ENCODE assay signal across 12 cellular contexts in the genomic region with DNA sequence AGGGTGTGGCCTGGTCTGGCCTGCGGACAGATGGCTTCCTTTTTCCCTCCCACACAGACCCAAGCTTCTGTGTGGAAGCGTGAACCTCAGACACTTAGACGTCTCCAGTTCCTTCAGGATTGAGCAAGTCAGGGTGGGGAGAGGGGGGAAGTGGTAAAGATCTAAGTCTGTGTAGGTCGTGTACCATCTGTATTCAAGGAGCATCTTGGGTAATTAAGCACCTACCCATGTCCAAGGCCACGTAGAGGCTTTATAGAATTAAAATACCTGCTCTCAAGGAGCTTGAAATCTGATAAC. TPM values are rescaled to one million over a fixed set of nuclear protein-coding genes. Genes with fewer than 3 reads are reported as not detected.
DNase-seq lines count a peak whose midpoint lies in the region; ATAC-seq, FAIRE-seq and TF ChIP-seq lines count a peak whose summit lies in the region.
"Had no signal": no experiment of that assay in that cellular context is flagged by ENCODE, and none has a peak within 500 bp of the region (broad histone marks: within the 10 kb centered on the region; RNA-seq: fewer than 3 reads in every experiment).

No MANE protein-coding gene starts in this region.

- H2AFZ ChIP-seq in K562 (ENCODE audit: low read depth, low read length) = peak overlapping the region; percentile 61

- H3K4me1 ChIP-seq in K562 (replicated peaks in 1 of 2; ENCODE audit: control insufficient read depth in 2 of 2, insufficient read depth in 2 of 2, low read length in 2 of 2) (peaks cover 9 to 17% of the 10 kb centered on the region in 2 experiments; a peak in 3 of 5 replicates), testis (peaks cover 32% of the 10 kb centered on the region), A673 (ENCODE audit: insufficient read depth, low read length, poor library complexity, severe bottlenecking) (no peaks in the 10 kb centered on the region)

- TF ChIP-seq POLR2A in K562 (conservative IDR thresholded peaks at IDR 0.05) (no peak), testis (IDR thresholded peaks at IDR 0.05) (no peak)

- intact Hi-C loops in K562 (cut with micrococcal nuclease) = no loop called here
- intact Hi-C loops in testis (cut with DNase I; ENCODE audit: low total_unique reads) = no loop called here
- intact Hi-C loops in A673 (cut with micrococcal nuclease; ENCODE audit: unreplicated experiment) = no loop called here

- DNase-seq in NCI-H524 treated with DMSO at 0.1 percent for 48 hours (lab: John Stamatoyannopoulos, UW) = peak; percentile 82
- DNase-seq in K562 (ENCODE audit: extremely low read depth in 1 of 4, low spot score in 3 of 4) = peak; percentile 66 to 80 (median 72)
- peak; percentile 47 for DNase-seq in left kidney (ENCODE audit: low read depth, low spot score)
- peak; percentile 56 for DNase-seq in testis
- DNase-seq in A673 (ENCODE audit: low spot score) = no peak
- no peak for DNase-seq in HEK293T (ENCODE audit: extremely low spot score)
- DNase-seq: DND-41, NCI-H774, T-helper 17 cell had no signal

- H4K20me1 ChIP-seq in K562 (replicated peaks; ENCODE audit: control insufficient read depth, insufficient read depth, low read length) = no peaks in the 10 kb centered on the region; the same call in 1 of the 2 replicates

- peaks cover 4% of the 10 kb centered on the region for H3K9me1 ChIP-seq in K562 (ENCODE audit: control insufficient read depth, insufficient read depth, low read length)

- peaks cover 7% of the 10 kb centered on the region; the same call in 1 of the 3 replicates for H3K36me3 ChIP-seq in K562 (ENCODE audit: control insufficient read depth, insufficient read depth, low read length)
- H3K36me3 ChIP-seq in testis (ENCODE audit: low read depth, missing control alignments) = no peaks in the 10 kb centered on the region
- peaks cover 21% of the 10 kb centered on the region for H3K36me3 ChIP-seq in A673 (ENCODE audit: insufficient read depth, low read length, poor library complexity, severe bottlenecking)

- H3K4me2 ChIP-seq in K562 (ENCODE audit: insufficient read depth, low read length) = no peak overlapping the region

- TF ChIP-seq RAD21 in K562 (CRISPR knock-in tag; conservative IDR thresholded peaks at IDR 0.05 in 1 of 2, IDR thresholded peaks at IDR 0.05 in 1 of 2) = no peak

- H3K27ac ChIP-seq in K562 (ENCODE audit: extremely low read depth, low read depth, low read length) (peak overlapping the region; percentile 37; the same call in 2 of the 3 replicates), testis (peak overlapping the region in 1 of 2 donors; percentile 52), A673 (ENCODE audit: low read depth, low read length, poor library complexity, severe bottlenecking) (no peak overlapping the region)

- CTCF ChIA-PET in K562 (lab: Yijun Ruan, JAX; ENCODE audit: low intra/inter-chr PET ratio) (interaction anchor here (1.1 kb wide), 1 partner anchor 89 kb away, joined by 6 read pairs; no protein-coding TSS in a partner anchor), A673 (lab: Charles Lee) (interaction anchor here (0.7 kb wide), 1 partner anchor 214 kb away, joined by 3 read pairs; no protein-coding TSS in a partner anchor), HEK293T (lab: Yijun Ruan, JAX) (interaction anchor here (0.7 kb wide), 1 partner anchor 15 kb away, joined by 3 read pairs; no protein-coding TSS in a partner anchor)

- no TSS peak for BruUV-seq in K562 (replicated peaks; lab: Mats Ljungman, UMichigan)
- BruUV-seq in A673 (replicated peaks; lab: Mats Ljungman, UMichigan) = no TSS peak

- H3K9me3 ChIP-seq in K562 (replicated peaks; ENCODE audit: control insufficient read depth, insufficient read depth, low read depth, low read length) = no peaks in the 10 kb centered on the region
- no peaks in the 10 kb centered on the region for H3K9me3 ChIP-seq in testis
- no peaks in the 10 kb centered on the region for H3K9me3 ChIP-seq in A673 (ENCODE audit: low read depth, low read length, poor library complexity, severe bottlenecking)

- in situ Hi-C loops in K562 (cut with MboI) = no loop called here

- H3K9ac ChIP-seq in K562 (ENCODE audit: insufficient read depth in 1 of 2, low read depth in 2 of 2, low read length in 2 of 2) = peak overlapping the region in 1 of 2 experiments; percentile 23; a peak in 1 of 4 replicates

- no peak for TF ChIP-seq CTCF in K562 (IDR thresholded peaks at IDR 0.05 in 2 of 3, conservative IDR thresholded peaks at IDR 0.05 in 1 of 3; ENCODE audit: insufficient read depth in 2 of 3, low read depth in 1 of 3, low read length in 3 of 3)
- no peak for TF ChIP-seq CTCF in testis (IDR thresholded peaks at IDR 0.05)
- no peak for TF ChIP-seq CTCF in A673 (conservative IDR thresholded peaks at IDR 0.05; ENCODE audit: low read depth, low read length)

- H3K27me3 ChIP-seq in K562 (ENCODE audit: control insufficient read depth in 2 of 2, insufficient read depth in 2 of 2, low read length in 2 of 2) (no peaks in the 10 kb centered on the region), testis (no peaks in the 10 kb centered on the region), A673 (replicated peaks; ENCODE audit: insufficient read depth, low read depth, low read length, poor library complexity) (no peaks in the 10 kb centered on the region)

- TF ChIP-seq EP300 in K562 (IDR thresholded peaks at IDR 0.05; ENCODE audit: low read length) = no peak

- FAIRE-seq in K562 (lab: Jason Lieb, UNC) = peak; percentile 94

- POLR2A ChIA-PET in K562 (lab: Yijun Ruan, JAX) (interaction anchor here (0.9 kb wide), 2 partner anchors 14 to 26 kb away, joined by 3 to 4 read pairs; no protein-coding TSS in a partner anchor), A673 (lab: Charles Lee; ENCODE audit: low non-redundant PET) (no interaction called here), HEK293T (lab: Yijun Ruan, JAX) (no interaction called here)

- WGBS in K562 (ENCODE audit: insufficient coverage, low coverage, missing lambda C conversion rate) = 0% methylated on average over 5 of the region's 5 CpGs
- 35 to 37% methylated on average over 5 of the region's 5 CpGs for WGBS in testis, 2 donors

- ATAC-seq in K562 (peak; percentile 83), GM21381 (IDR thresholded peaks at IDR 0.05; ENCODE audit: unreplicated experiment) (no peak), HG03097 (IDR thresholded peaks at IDR 0.05; ENCODE audit: low FRiP score, unreplicated experiment) (no peak)
- ATAC-seq: T-helper 17 cell had no signal

- H3K4me3 ChIP-seq in K562 = no peak overlapping the region
- no peak overlapping the region for H3K4me3 ChIP-seq in testis
- no peak overlapping the region for H3K4me3 ChIP-seq in A673 (ENCODE audit: low read depth, low read length, poor library complexity, severe bottlenecking)
- H3K4me3 ChIP-seq: skin epidermis had no signal

- no peaks in the 10 kb centered on the region for H3K79me2 ChIP-seq in K562 (ENCODE audit: control insufficient read depth, insufficient read depth, low read length)

RNA-seq across cellular contexts. Expression of gene AVIL, which starts 1.7 kb away (rescaled TPM):
- total RNA-seq in K562 (2011; cell fraction: chromatin; rRNA removed; ENCODE audit: low replicate concordance) = 1.2 and 1.3 TPM in 2 replicates
- total RNA-seq in K562 (2011; cell fraction: nucleolus; rRNA removed) = 0.39 and 0.83 TPM in 2 replicates
- total RNA-seq in K562 (2011; cell fraction: nucleoplasm; rRNA removed) = 1.1 and 1.5 TPM in 2 replicates
- 0.05 and 0.24 TPM in 2 replicates for total RNA-seq in K562 (2014; rRNA removed)
- 0.16 and 0.22 TPM in 2 replicates for total RNA-seq in K562 (2014; rRNA removed; fragmentation: Illumina TruSeq; extraction: Trizol)
- 0.25 and 0.34 TPM in 2 replicates for total RNA-seq in K562 (2015; rRNA removed; fragmentation: Illumina TruSeq; extraction: Trizol)
- 0.27 and 0.33 TPM in 2 replicates for total RNA-seq in K562 (2021)
- 0.17 and 0.24 TPM in 2 replicates for polyA plus RNA-seq in K562 (2011; rRNA removed)
- 0.10 and 0.18 TPM in 2 replicates for polyA plus RNA-seq in K562 (2011; cell fraction: cytosol; rRNA removed)
- polyA plus RNA-seq in K562 (2011; cell fraction: nucleus; rRNA removed) = 0.55 and 0.97 TPM in 2 replicates
- polyA plus RNA-seq in K562 (2012) = 0.73 and 2.2 TPM in 2 replicates
- polyA plus RNA-seq in K562 (2014; fragmentation: Illumina TruSeq; extraction: Trizol) = 0.39 TPM in 2 replicates
- polyA plus RNA-seq in K562 (2014; fragmentation: Nextera tagmentation; extraction: Ambion mirVana) = under 1 TPM; 0.24 to 0.36 TPM
- 1.5 TPM in 1 of 2 replicates, not detected in the other for polyA plus RNA-seq in K562 (2014; rRNA removed)
- polyA minus RNA-seq in K562 (2011; rRNA and poly(A)+ RNA removed) = 0.18 and 0.27 TPM in 2 replicates
- polyA minus RNA-seq in K562 (2011; cell fraction: cytosol; rRNA and poly(A)+ RNA removed) = not detected in 2 replicates
- polyA minus RNA-seq in K562 (2011; cell fraction: nucleus; rRNA and poly(A)+ RNA removed) = 0.27 and 0.89 TPM in 2 replicates
- 1 to 10 TPM; 3.1 to 4.4 TPM for total RNA-seq in testis
- 6.0 TPM for polyA plus RNA-seq in testis (ENCODE audit: insufficient read depth, low read depth, low replicate concordance)
- 4.4 and 5.4 TPM in 2 replicates for total RNA-seq in A673 (2021)

RNA-seq across cellular contexts. Expression of gene CTDSP2, which starts 29.7 kb away (rescaled TPM):
- total RNA-seq in K562 (2011; cell fraction: chromatin; rRNA removed; ENCODE audit: low replicate concordance) = 89.2 and 157 TPM in 2 replicates
- 72.6 and 88.1 TPM in 2 replicates for total RNA-seq in K562 (2011; cell fraction: nucleolus; rRNA removed)
- total RNA-seq in K562 (2011; cell fraction: nucleoplasm; rRNA removed) = 93.3 and 110 TPM in 2 replicates
- 42.0 and 60.5 TPM in 2 replicates for total RNA-seq in K562 (2014; rRNA removed)
- 46.6 and 47.7 TPM in 2 replicates for total RNA-seq in K562 (2014; rRNA removed; fragmentation: Illumina TruSeq; extraction: Trizol)
- total RNA-seq in K562 (2015; rRNA removed; fragmentation: Illumina TruSeq; extraction: Trizol) = 39.8 and 40.2 TPM in 2 replicates
- 93.7 and 108 TPM in 2 replicates for total RNA-seq in K562 (2021)
- polyA plus RNA-seq in K562 (2011; rRNA removed) = 87.2 and 94.7 TPM in 2 replicates
- 115 and 117 TPM in 2 replicates for polyA plus RNA-seq in K562 (2011; cell fraction: cytosol; rRNA removed)
- 128 and 133 TPM in 2 replicates for polyA plus RNA-seq in K562 (2011; cell fraction: nucleus; rRNA removed)
- 83.4 and 116 TPM in 2 replicates for polyA plus RNA-seq in K562 (2012)
- polyA plus RNA-seq in K562 (2014; fragmentation: Illumina TruSeq; extraction: Trizol) = 86.4 and 89.3 TPM in 2 replicates
- 10 to 100 TPM; 20.4 to 24.1 TPM for polyA plus RNA-seq in K562 (2014; fragmentation: Nextera tagmentation; extraction: Ambion mirVana)
- 62.5 and 64.5 TPM in 2 replicates for polyA plus RNA-seq in K562 (2014; rRNA removed)
- 102 and 145 TPM in 2 replicates for polyA minus RNA-seq in K562 (2011; rRNA and poly(A)+ RNA removed)
- polyA minus RNA-seq in K562 (2011; cell fraction: cytosol; rRNA and poly(A)+ RNA removed) = 85.8 and 88.5 TPM in 2 replicates
- polyA minus RNA-seq in K562 (2011; cell fraction: nucleus; rRNA and poly(A)+ RNA removed) = 40.9 and 69.2 TPM in 2 replicates
- 100 to 1,000 TPM; 103 to 140 TPM for total RNA-seq in testis
- 123 TPM for polyA plus RNA-seq in testis (ENCODE audit: insufficient read depth, low read depth, low replicate concordance)
- 115 and 132 TPM in 2 replicates for total RNA-seq in A673 (2021)

RNA-seq across cellular contexts. Expression of gene TSFM, which starts 34.2 kb away (rescaled TPM):
- total RNA-seq in K562 (2011; cell fraction: chromatin; rRNA removed; ENCODE audit: low replicate concordance) = 19.9 and 28.1 TPM in 2 replicates
- total RNA-seq in K562 (2011; cell fraction: nucleolus; rRNA removed) = 16.2 and 23.0 TPM in 2 replicates
- 21.9 and 30.2 TPM in 2 replicates for total RNA-seq in K562 (2011; cell fraction: nucleoplasm; rRNA removed)
- total RNA-seq in K562 (2014; rRNA removed) (56.7 and 74.2 TPM in 2 replicates), K562 (2014; rRNA removed; fragmentation: Illumina TruSeq; extraction: Trizol) (48.1 and 56.4 TPM in 2 replicates), K562 (2015; rRNA removed; fragmentation: Illumina TruSeq; extraction: Trizol) (56.0 and 58.2 TPM in 2 replicates), K562 (2021) (62.4 and 62.6 TPM in 2 replicates), testis (10 to 100 TPM; 26.9 to 30.0 TPM), A673 (2021) (52.6 and 58.5 TPM in 2 replicates)
- polyA plus RNA-seq in K562 (2011; rRNA removed) (38.9 and 44.6 TPM in 2 replicates), K562 (2014; fragmentation: Illumina TruSeq; extraction: Trizol) (55.3 and 57.1 TPM in 2 replicates), K562 (2014; fragmentation: Nextera tagmentation; extraction: Ambion mirVana) (100 to 1,000 TPM; 166 to 198 TPM), K562 (2014; rRNA removed) (60.2 and 70.7 TPM in 2 replicates), testis (ENCODE audit: insufficient read depth, low read depth, low replicate concordance) (51.2 TPM)
- polyA plus RNA-seq in K562 (2011; cell fraction: cytosol; rRNA removed) = 21.4 and 23.3 TPM in 2 replicates
- 15.8 and 18.8 TPM in 2 replicates for polyA plus RNA-seq in K562 (2011; cell fraction: nucleus; rRNA removed)
- 34.8 and 50.5 TPM in 2 replicates for polyA plus RNA-seq in K562 (2012)
- 11.8 and 13.0 TPM in 2 replicates for polyA minus RNA-seq in K562 (2011; rRNA and poly(A)+ RNA removed)
- polyA minus RNA-seq in K562 (2011; cell fraction: cytosol; rRNA and poly(A)+ RNA removed) = 13.4 and 15.1 TPM in 2 replicates
- polyA minus RNA-seq in K562 (2011; cell fraction: nucleus; rRNA and poly(A)+ RNA removed) = 7.0 and 9.2 TPM in 2 replicates

RNA-seq across cellular contexts. Expression of gene EEF1AKMT3, which starts 44.4 kb away (rescaled TPM):
- total RNA-seq in K562 (2011; cell fraction: chromatin; rRNA removed; ENCODE audit: low replicate concordance) = 15.8 and 16.5 TPM in 2 replicates
- total RNA-seq in K562 (2011; cell fraction: nucleolus; rRNA removed) = 9.3 and 9.8 TPM in 2 replicates
- 17.6 and 32.4 TPM in 2 replicates for total RNA-seq in K562 (2011; cell fraction: nucleoplasm; rRNA removed)
- total RNA-seq in K562 (2014; rRNA removed) (4.1 and 6.0 TPM in 2 replicates), K562 (2014; rRNA removed; fragmentation: Illumina TruSeq; extraction: Trizol) (6.9 and 7.8 TPM in 2 replicates), K562 (2015; rRNA removed; fragmentation: Illumina TruSeq; extraction: Trizol) (6.1 and 6.6 TPM in 2 replicates), K562 (2021) (7.2 and 11.7 TPM in 2 replicates), testis (1 to 10 TPM; 8.4 to 8.7 TPM), A673 (2021) (5.3 and 7.4 TPM in 2 replicates)
- polyA plus RNA-seq in K562 (2011; rRNA removed) (17.2 and 17.6 TPM in 2 replicates), K562 (2014; fragmentation: Illumina TruSeq; extraction: Trizol) (9.1 and 10.6 TPM in 2 replicates), K562 (2014; fragmentation: Nextera tagmentation; extraction: Ambion mirVana) (1 to 10 TPM; 4.9 to 9.1 TPM), K562 (2014; rRNA removed) (7.9 and 11.4 TPM in 2 replicates), testis (ENCODE audit: insufficient read depth, low read depth, low replicate concordance) (5.5 TPM)
- 11.6 and 19.1 TPM in 2 replicates for polyA plus RNA-seq in K562 (2011; cell fraction: cytosol; rRNA removed)
- polyA plus RNA-seq in K562 (2011; cell fraction: nucleus; rRNA removed) = 18.5 and 21.8 TPM in 2 replicates
- polyA plus RNA-seq in K562 (2012) = 9.6 and 10.6 TPM in 2 replicates
- polyA minus RNA-seq in K562 (2011; rRNA and poly(A)+ RNA removed) = 10.0 and 10.5 TPM in 2 replicates
- polyA minus RNA-seq in K562 (2011; cell fraction: cytosol; rRNA and poly(A)+ RNA removed) = 6.1 and 9.4 TPM in 2 replicates
- polyA minus RNA-seq in K562 (2011; cell fraction: nucleus; rRNA and poly(A)+ RNA removed) = 3.9 and 6.0 TPM in 2 replicates

RNA-seq across cellular contexts. Expression of gene METTL1, which starts 44.9 kb away (rescaled TPM):
- 40.7 and 110 TPM in 2 replicates for total RNA-seq in K562 (2011; cell fraction: chromatin; rRNA removed; ENCODE audit: low replicate concordance)
- total RNA-seq in K562 (2011; cell fraction: nucleolus; rRNA removed) = 57.1 and 83.5 TPM in 2 replicates
- 43.7 and 55.2 TPM in 2 replicates for total RNA-seq in K562 (2011; cell fraction: nucleoplasm; rRNA removed)
- total RNA-seq in K562 (2014; rRNA removed) (24.0 and 42.5 TPM in 2 replicates), K562 (2014; rRNA removed; fragmentation: Illumina TruSeq; extraction: Trizol) (12.6 and 14.6 TPM in 2 replicates), K562 (2015; rRNA removed; fragmentation: Illumina TruSeq; extraction: Trizol) (17.5 and 18.0 TPM in 2 replicates), K562 (2021) (44.0 and 49.3 TPM in 2 replicates), testis (10 to 100 TPM; 16.7 to 22.8 TPM), A673 (2021) (51.0 and 55.6 TPM in 2 replicates)
- polyA plus RNA-seq in K562 (2011; rRNA removed) (39.2 and 45.1 TPM in 2 replicates), K562 (2014; fragmentation: Illumina TruSeq; extraction: Trizol) (36.8 and 47.6 TPM in 2 replicates), K562 (2014; fragmentation: Nextera tagmentation; extraction: Ambion mirVana) (10 to 100 TPM; 52.9 to 65.9 TPM), K562 (2014; rRNA removed) (23.9 and 32.1 TPM in 2 replicates), testis (ENCODE audit: insufficient read depth, low read depth, low replicate concordance) (28.8 TPM)
- polyA plus RNA-seq in K562 (2011; cell fraction: cytosol; rRNA removed) = 33.7 and 38.8 TPM in 2 replicates
- polyA plus RNA-seq in K562 (2011; cell fraction: nucleus; rRNA removed) = 75.9 and 78.4 TPM in 2 replicates
- 25.3 and 44.9 TPM in 2 replicates for polyA plus RNA-seq in K562 (2012)
- 23.4 and 33.9 TPM in 2 replicates for polyA minus RNA-seq in K562 (2011; rRNA and poly(A)+ RNA removed)
- polyA minus RNA-seq in K562 (2011; cell fraction: cytosol; rRNA and poly(A)+ RNA removed) = 15.1 and 20.4 TPM in 2 replicates
- polyA minus RNA-seq in K562 (2011; cell fraction: nucleus; rRNA and poly(A)+ RNA removed) = 30.3 and 41.1 TPM in 2 replicates

Comparison
In these comparisons a context has a peak if more than half of its experiments do, and no peak if none do; other contexts are left out.
1. DNase-seq: peak in NCI-H524 treated with DMSO at 0.1 percent for 48 hours (single experiment), K562 (4 of 4), left kidney (single experiment) and testis (single experiment); none in A673 (single experiment) and HEK293T (single experiment).